1 cellular context compared by ENCODE assay signal in the genomic region with DNA sequence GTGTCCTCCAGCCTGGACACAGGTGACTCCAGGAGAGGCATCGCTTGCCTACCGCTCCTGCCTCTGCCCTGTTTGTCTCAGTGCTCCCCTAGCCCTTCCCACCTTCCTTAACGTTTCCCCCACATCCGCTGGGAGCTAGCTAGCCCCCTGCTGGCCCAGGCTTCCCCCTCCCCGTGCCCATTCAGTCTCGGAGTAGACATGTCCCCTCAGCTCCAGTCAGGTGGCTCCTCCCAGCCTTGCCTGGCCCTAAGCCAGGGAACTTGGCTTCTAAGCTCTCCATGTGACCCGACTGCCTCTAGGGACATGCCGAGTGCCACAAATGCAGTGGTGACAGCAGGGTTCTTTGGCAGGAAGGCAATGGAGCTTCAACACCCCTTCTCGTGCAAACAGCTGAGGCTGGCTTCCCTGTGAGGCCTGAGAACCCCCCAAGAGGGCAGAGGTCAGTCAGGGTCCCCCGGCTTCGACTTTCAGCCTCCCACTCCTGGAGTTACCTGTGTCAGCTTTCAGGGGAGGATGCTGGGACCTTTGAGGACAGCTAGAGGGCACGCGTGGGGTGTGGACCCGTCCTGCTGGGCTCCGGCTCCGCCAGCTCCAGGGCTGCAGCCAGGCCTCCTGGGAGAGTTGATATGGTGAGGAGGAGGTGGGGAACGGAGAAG.
TF ChIP-seq lines count a peak whose summit lies in the region.

No MANE protein-coding gene starts in this region.

TF ChIP-seq in GM23338, 12 proteins besides CTCF, POLR2A, EP300 and RAD21 (continued from another document):
- TF ChIP-seq, protein P1, sequence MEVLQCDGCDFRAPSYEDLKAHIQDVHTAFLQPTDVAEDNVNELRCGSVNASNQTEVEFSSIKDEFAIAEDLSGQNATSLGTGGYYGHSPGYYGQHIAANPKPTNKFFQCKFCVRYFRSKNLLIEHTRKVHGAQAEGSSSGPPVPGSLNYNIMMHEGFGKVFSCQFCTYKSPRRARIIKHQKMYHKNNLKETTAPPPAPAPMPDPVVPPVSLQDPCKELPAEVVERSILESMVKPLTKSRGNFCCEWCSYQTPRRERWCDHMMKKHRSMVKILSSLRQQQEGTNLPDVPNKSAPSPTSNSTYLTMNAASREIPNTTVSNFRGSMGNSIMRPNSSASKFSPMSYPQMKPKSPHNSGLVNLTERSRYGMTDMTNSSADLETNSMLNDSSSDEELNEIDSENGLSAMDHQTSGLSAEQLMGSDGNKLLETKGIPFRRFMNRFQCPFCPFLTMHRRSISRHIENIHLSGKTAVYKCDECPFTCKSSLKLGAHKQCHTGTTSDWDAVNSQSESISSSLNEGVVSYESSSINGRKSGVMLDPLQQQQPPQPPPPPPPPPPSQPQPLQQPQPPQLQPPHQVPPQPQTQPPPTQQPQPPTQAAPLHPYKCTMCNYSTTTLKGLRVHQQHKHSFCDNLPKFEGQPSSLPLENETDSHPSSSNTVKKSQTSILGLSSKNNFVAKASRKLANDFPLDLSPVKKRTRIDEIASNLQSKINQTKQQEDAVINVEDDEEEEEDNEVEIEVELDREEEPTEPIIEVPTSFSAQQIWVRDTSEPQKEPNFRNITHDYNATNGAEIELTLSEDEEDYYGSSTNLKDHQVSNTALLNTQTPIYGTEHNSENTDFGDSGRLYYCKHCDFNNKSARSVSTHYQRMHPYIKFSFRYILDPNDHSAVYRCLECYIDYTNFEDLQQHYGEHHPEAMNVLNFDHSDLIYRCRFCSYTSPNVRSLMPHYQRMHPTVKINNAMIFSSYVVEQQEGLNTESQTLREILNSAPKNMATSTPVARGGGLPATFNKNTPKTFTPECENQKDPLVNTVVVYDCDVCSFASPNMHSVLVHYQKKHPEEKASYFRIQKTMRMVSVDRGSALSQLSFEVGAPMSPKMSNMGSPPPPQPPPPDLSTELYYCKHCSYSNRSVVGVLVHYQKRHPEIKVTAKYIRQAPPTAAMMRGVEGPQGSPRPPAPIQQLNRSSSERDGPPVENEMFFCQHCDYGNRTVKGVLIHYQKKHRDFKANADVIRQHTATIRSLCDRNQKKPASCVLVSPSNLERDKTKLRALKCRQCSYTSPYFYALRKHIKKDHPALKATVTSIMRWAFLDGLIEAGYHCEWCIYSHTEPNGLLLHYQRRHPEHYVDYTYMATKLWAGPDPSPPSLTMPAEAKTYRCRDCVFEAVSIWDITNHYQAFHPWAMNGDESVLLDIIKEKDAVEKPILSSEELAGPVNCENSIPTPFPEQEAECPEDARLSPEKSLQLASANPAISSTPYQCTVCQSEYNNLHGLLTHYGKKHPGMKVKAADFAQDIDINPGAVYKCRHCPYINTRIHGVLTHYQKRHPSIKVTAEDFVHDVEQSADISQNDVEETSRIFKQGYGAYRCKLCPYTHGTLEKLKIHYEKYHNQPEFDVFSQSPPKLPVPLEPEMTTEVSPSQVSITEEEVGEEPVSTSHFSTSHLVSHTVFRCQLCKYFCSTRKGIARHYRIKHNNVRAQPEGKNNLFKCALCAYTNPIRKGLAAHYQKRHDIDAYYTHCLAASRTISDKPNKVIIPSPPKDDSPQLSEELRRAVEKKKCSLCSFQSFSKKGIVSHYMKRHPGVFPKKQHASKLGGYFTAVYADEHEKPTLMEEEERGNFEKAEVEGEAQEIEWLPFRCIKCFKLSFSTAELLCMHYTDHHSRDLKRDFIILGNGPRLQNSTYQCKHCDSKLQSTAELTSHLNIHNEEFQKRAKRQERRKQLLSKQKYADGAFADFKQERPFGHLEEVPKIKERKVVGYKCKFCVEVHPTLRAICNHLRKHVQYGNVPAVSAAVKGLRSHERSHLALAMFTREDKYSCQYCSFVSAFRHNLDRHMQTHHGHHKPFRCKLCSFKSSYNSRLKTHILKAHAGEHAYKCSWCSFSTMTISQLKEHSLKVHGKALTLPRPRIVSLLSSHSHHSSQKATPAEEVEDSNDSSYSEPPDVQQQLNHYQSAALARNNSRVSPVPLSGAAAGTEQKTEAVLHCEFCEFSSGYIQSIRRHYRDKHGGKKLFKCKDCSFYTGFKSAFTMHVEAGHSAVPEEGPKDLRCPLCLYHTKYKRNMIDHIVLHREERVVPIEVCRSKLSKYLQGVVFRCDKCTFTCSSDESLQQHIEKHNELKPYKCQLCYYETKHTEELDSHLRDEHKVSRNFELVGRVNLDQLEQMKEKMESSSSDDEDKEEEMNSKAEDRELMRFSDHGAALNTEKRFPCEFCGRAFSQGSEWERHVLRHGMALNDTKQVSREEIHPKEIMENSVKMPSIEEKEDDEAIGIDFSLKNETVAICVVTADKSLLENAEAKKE (CRISPR knock-in tag; IDR thresholded peaks at IDR 0.05) = no peak
- TF ChIP-seq EZH2phosphoT487 (IDR thresholded peaks at IDR 0.05; ENCODE audit: unreplicated experiment) (no peak), JUNB (IDR thresholded peaks at IDR 0.05; ENCODE audit: unreplicated experiment) (no peak)
